In genomic region chr7:70512144-70512543, GRCh38 we compare ENCODE assay signal across 20 cellular contexts.
A peak's percentile ranks its signal among the peaks of the same experiment; 100 is the strongest.
DNase-seq lines count a peak whose midpoint lies in the region; ATAC-seq and TF ChIP-seq lines count a peak whose summit lies in the region.
"Had no signal": no experiment of that assay in that cellular context is flagged by ENCODE, and none has a peak within 500 bp of the region (broad histone marks: within the 10 kb centered on the region; RNA-seq: fewer than 3 reads in every experiment).

No MANE protein-coding gene starts in this region.

- H3K9me3 ChIP-seq in SK-N-MC (ENCODE audit: low read depth, low read length) (no peaks in the 10 kb centered on the region), PC-9 (ENCODE audit: insufficient read depth, low read depth) (no peaks in the 10 kb centered on the region), hepatocyte (ENCODE audit: low read depth) (no peaks in the 10 kb centered on the region)

- H3K27ac ChIP-seq in SK-N-MC = no peak overlapping the region
- no peak overlapping the region for H3K27ac ChIP-seq in PC-9
- H3K27ac ChIP-seq in hepatocyte = no peak overlapping the region
- H3K27ac ChIP-seq: 22Rv1 had no signal

- POLR2A ChIA-PET in PC-9 (lab: Charles Lee; ENCODE audit: unreplicated experiment) = no interaction called here

- H3K27me3 ChIP-seq in PC-9 (ENCODE audit: insufficient read depth, low read depth) (no peaks in the 10 kb centered on the region), hepatocyte (no peaks in the 10 kb centered on the region)

- H3K27ac Mint-ChIP-seq in nephron = peak overlapping the region; percentile 32 to 92 (median 73)
- no peak overlapping the region for H3K27ac Mint-ChIP-seq in activated naive CD8-positive, alpha-beta T cell treated with anti-CD3 and anti-CD28 coated beads for 36 hours
- H3K27ac Mint-ChIP-seq: CD8-positive, alpha-beta T cell; IgD-negative memory B cell had no signal

- peaks cover 4% of the 10 kb centered on the region for H3K9me3 Mint-ChIP-seq in nephron
- H3K9me3 Mint-ChIP-seq in activated naive CD8-positive, alpha-beta T cell treated with anti-CD3 and anti-CD28 coated beads for 36 hours = peaks cover 1% of the 10 kb centered on the region
- H3K9me3 Mint-ChIP-seq: IgD-negative memory B cell had no signal

- no TSS peak for BruUV-seq in PC-9 (replicated peaks; lab: Mats Ljungman, UMichigan)

- CTCF ChIA-PET in PC-9 (lab: Charles Lee) = no interaction called here

- H3K4me1 Mint-ChIP-seq in nephron = peaks cover 17% of the 10 kb centered on the region
- H3K4me1 Mint-ChIP-seq in activated naive CD8-positive, alpha-beta T cell treated with anti-CD3 and anti-CD28 coated beads for 36 hours = no peaks in the 10 kb centered on the region
- H3K4me1 Mint-ChIP-seq: IgD-negative memory B cell had no signal

- no peaks in the 10 kb centered on the region for H4K20me1 ChIP-seq in PC-9 (ENCODE audit: insufficient read depth)
- no peaks in the 10 kb centered on the region for H4K20me1 ChIP-seq in hepatocyte (ENCODE audit: insufficient read depth, poor library complexity, severe bottlenecking)

- H3K27me3 Mint-ChIP-seq in nephron (ENCODE audit: low read depth) = peaks cover 7% of the 10 kb centered on the region
- H3K27me3 Mint-ChIP-seq in activated naive CD8-positive, alpha-beta T cell treated with anti-CD3 and anti-CD28 coated beads for 36 hours = no peaks in the 10 kb centered on the region
- H3K27me3 Mint-ChIP-seq: IgD-negative memory B cell had no signal

- peak overlapping the region in 1 of 3 experiments; percentile 35 for H3K4me3 Mint-ChIP-seq in nephron
- H3K4me3 Mint-ChIP-seq in activated naive CD8-positive, alpha-beta T cell treated with anti-CD3 and anti-CD28 coated beads for 36 hours = no peak overlapping the region
- H3K4me3 Mint-ChIP-seq: CD8-positive, alpha-beta T cell; IgD-negative memory B cell had no signal

- ATAC-seq in omental fat pad (ENCODE audit: low FRiP score) = no peak
- ATAC-seq: CD8-positive, alpha-beta T cell; Panc1 had no signal

- no peak for TF ChIP-seq CTCF in nephron (IDR thresholded peaks at IDR 0.05; ENCODE audit: unreplicated experiment in 3 of 3)
- TF ChIP-seq CTCF in PC-9 (conservative IDR thresholded peaks at IDR 0.05) = no peak
- TF ChIP-seq CTCF in hepatocyte (IDR thresholded peaks at IDR 0.05; ENCODE audit: poor library complexity) = no peak
- TF ChIP-seq CTCF in omental fat pad (IDR thresholded peaks at IDR 0.05) = no peak

- H3F3A ChIP-seq in PC-9 (ENCODE audit: insufficient read depth, low read depth) = no peaks in the 10 kb centered on the region

- no peak overlapping the region for H3K4me2 ChIP-seq in PC-9
- H3K4me2 ChIP-seq in hepatocyte = no peak overlapping the region

- no peaks in the 10 kb centered on the region for H3K4me1 ChIP-seq in PC-9 (replicated peaks; ENCODE audit: insufficient read depth)
- H3K4me1 ChIP-seq in hepatocyte (ENCODE audit: insufficient read depth) = no peaks in the 10 kb centered on the region

- H3K36me3 Mint-ChIP-seq in nephron (ENCODE audit: low read depth) = no peaks in the 10 kb centered on the region
- no peaks in the 10 kb centered on the region for H3K36me3 Mint-ChIP-seq in activated naive CD8-positive, alpha-beta T cell treated with anti-CD3 and anti-CD28 coated beads for 36 hours
- H3K36me3 Mint-ChIP-seq: CD8-positive, alpha-beta T cell had no signal

- no peaks in the 10 kb centered on the region for H3K79me2 ChIP-seq in PC-9 (ENCODE audit: low read depth)
- no peaks in the 10 kb centered on the region for H3K79me2 ChIP-seq in hepatocyte

- peak; percentile 76 for DNase-seq in DMS 273 (lab: John Stamatoyannopoulos, UW; ENCODE audit: unreplicated experiment)
- DNase-seq in DMS 273 treated with DMSO at 0.1 percent for 48 hours (lab: John Stamatoyannopoulos, UW) = no peak
- DNase-seq in SK-N-MC (ENCODE audit: low read depth, low spot score) = no peak
- DNase-seq in PC-9 = no peak
- DNase-seq in hepatocyte (ENCODE audit: low spot score) = no peak
- DNase-seq in omental fat pad (ENCODE audit: low spot score) = no peak
- DNase-seq in activated naive CD8-positive, alpha-beta T cell treated with anti-CD3 and anti-CD28 coated beads for 36 hours = no peak
- DNase-seq: C1 segment of cervical spinal cord; CD8-positive, alpha-beta T cell; DMS53; NCI-H146; NCI-H2029; NCI-H2171; NCI-H345; NK-92 treated with Interleukin-12 subunit alpha and Interleukin-12 subunit beta, amount 100 ng/mL, for 24 hours; SIG-M5 had no signal

- intact Hi-C loops in PC-9 (cut with micrococcal nuclease; ENCODE audit: unreplicated experiment) = no loop called here

- H3K9me2 ChIP-seq in PC-9 (ENCODE audit: insufficient read depth) (no peaks in the 10 kb centered on the region), hepatocyte (replicated peaks; ENCODE audit: insufficient read depth) (no peaks in the 10 kb centered on the region)

- H3K36me3 ChIP-seq in SK-N-MC (ENCODE audit: insufficient read depth, low read length) (no peaks in the 10 kb centered on the region), PC-9 (ENCODE audit: low read depth) (no peaks in the 10 kb centered on the region), hepatocyte (replicated peaks; ENCODE audit: insufficient read depth, low read depth) (no peaks in the 10 kb centered on the region)

- WGBS in hepatocyte (ENCODE audit: low lambda C conversion rate, missing lambda C conversion rate) = 80% methylated on average over 7 of the region's 7 CpGs

- H2AFZ ChIP-seq in PC-9 (no peak overlapping the region), hepatocyte (no peak overlapping the region)

- H3K4me3 ChIP-seq in SK-N-MC = peak overlapping the region; percentile 49
- H3K4me3 ChIP-seq in PC-9 = no peak overlapping the region
- no peak overlapping the region for H3K4me3 ChIP-seq in hepatocyte

- H3K9ac ChIP-seq in SK-N-MC (ENCODE audit: insufficient read length) = no peak overlapping the region
